ENCODE assay signal across 8 cellular contexts in genomic region chr16:66872524-66872923, GRCh38. TPM values are rescaled to one million over a fixed set of nuclear protein-coding genes. Genes with fewer than 3 reads are reported as not detected.
DNase-seq lines count a peak whose midpoint lies in the region; ATAC-seq and TF ChIP-seq lines count a peak whose summit lies in the region.

No MANE protein-coding gene starts in this region.

- no peak for DNase-seq in HCT116 (ENCODE audit: low read depth, low spot score)
- no peak for DNase-seq in T-cell
- no peak for DNase-seq in fibroblast of the aortic adventitia (ENCODE audit: low read depth)
- DNase-seq in smooth muscle cell (lab: John Stamatoyannopoulos, UW; ENCODE audit: unreplicated experiment): no peak
- no peak for DNase-seq in NCI-H2196 (lab: John Stamatoyannopoulos, UW; ENCODE audit: unreplicated experiment)
- no peak for DNase-seq in Kasumi-1 (lab: John Stamatoyannopoulos, UW)
- no peak for DNase-seq in AG20443 (ENCODE audit: low spot score)
- DNase-seq in activated effector memory CD4-positive, alpha-beta T cell treated with Interleukin-2 at 50 U/mL for 16 hours: no peak

- peak overlapping the region; percentile 74 to 86 for H3K27ac Mint-ChIP-seq in T-cell

- peak overlapping the region; percentile 42 to 57 for H3K4me3 ChIP-seq in HCT116 (replicated peaks in 1 of 2; ENCODE audit: low read depth in 1 of 2, low read length in 2 of 2)
- peak overlapping the region; percentile 61 for H3K4me3 ChIP-seq in fibroblast of the aortic adventitia (ENCODE audit: low read depth, low read length)
- peak overlapping the region; percentile 44 for H3K4me3 ChIP-seq in smooth muscle cell

- H3F3A ChIP-seq in smooth muscle cell (ENCODE audit: low read depth): peaks cover 18% of the 10 kb centered on the region

- H3K9me2 ChIP-seq in HCT116 (ENCODE audit: insufficient read depth): no peaks in the 10 kb centered on the region

- TF ChIP-seq RAD21 in HCT116 (IDR thresholded peaks at IDR 0.05; ENCODE audit: low read depth): no peak

- ATAC-seq in HCT116 (no peak), T-cell (replicated peaks in 1 of 4) (no peak)

- RAD21 ChIA-PET in HCT116 (lab: Charles Lee; ENCODE audit: low non-redundant PET in 1 of 2, low total read pairs in 2 of 2, uncharacterized antibody in 2 of 2, unreplicated experiment in 2 of 2): interaction anchor here (0.5 to 1.6 kb wide), 5 partner anchors 23 to 466 kb away, joined by 3 to 6 read pairs (median 3); partner anchors contain the start of gene NAE1 (in 1 of the 2)

- no peaks in the 10 kb centered on the region for H3K36me3 Mint-ChIP-seq in T-cell

- H3K9me3 ChIP-seq in HCT116 (ENCODE audit: control insufficient read depth in 1 of 2, insufficient read depth in 1 of 2, low read depth in 1 of 2, low read length in 2 of 2) (no peaks in the 10 kb centered on the region), smooth muscle cell (replicated peaks; ENCODE audit: low read depth) (no peaks in the 10 kb centered on the region)

- no peaks in the 10 kb centered on the region for H3K36me3 ChIP-seq in HCT116 (ENCODE audit: control insufficient read depth in 1 of 2, insufficient read depth in 2 of 2, low read length in 2 of 2)
- H3K36me3 ChIP-seq in smooth muscle cell (ENCODE audit: low read depth): no peaks in the 10 kb centered on the region

- POLR2A ChIA-PET in HCT116 (lab: Charles Lee): interaction anchor here (0.8 to 1.6 kb wide), 5 partner anchors 9 to 466 kb away, joined by 3 to 5 read pairs (median 4); partner anchors contain the start of gene NAE1
- POLR2A ChIA-PET in T-cell (lab: Charles Lee): no interaction called here

- CTCF ChIA-PET in HCT116 (lab: Charles Lee) (interaction anchor here (0.7 to 2.6 kb wide), 16 partner anchors 10 to 467 kb away, joined by 3 to 19 read pairs (median 4); partner anchors contain the start of genes CES3 and NAE1), T-cell (lab: Charles Lee) (interaction anchor here in 1 of 2 donors (0.7 to 1.7 kb wide), 6 partner anchors 9 to 1569 kb away, joined by 3 to 16 read pairs (median 4); partner anchors contain the start of gene NAE1)

- H3K9ac ChIP-seq in HCT116 (ENCODE audit: low read length) (peak overlapping the region; percentile 59), smooth muscle cell (ENCODE audit: low read depth) (no peak overlapping the region)

- H2AFZ ChIP-seq in HCT116 (ENCODE audit: low read depth, low read length, poor library complexity, severe bottlenecking) (peak overlapping the region; percentile 28), smooth muscle cell (ENCODE audit: low read depth) (peak overlapping the region; percentile 76)

- H3K4me3 Mint-ChIP-seq in T-cell: peak overlapping the region; percentile 60 to 83 (median 73)

- TF ChIP-seq CTCF in HCT116 (IDR thresholded peaks at IDR 0.05 in 2 of 3, conservative IDR thresholded peaks at IDR 0.05 in 1 of 3; ENCODE audit: borderline replicate concordance in 1 of 3, insufficient read depth in 1 of 3, low read depth in 2 of 3, low read length in 2 of 3) (no peak), fibroblast of the aortic adventitia (IDR thresholded peaks at IDR 0.05; ENCODE audit: insufficient read depth, low read length) (no peak), smooth muscle cell (IDR thresholded peaks at IDR 0.05; ENCODE audit: borderline replicate concordance, insufficient read depth, poor library complexity, severe bottlenecking) (no peak)

- BruUV-seq in HCT116 (replicated peaks; lab: Mats Ljungman, UMichigan): no TSS peak

- peaks cover 21 to 32% (median 23%) of the 10 kb centered on the region in 3 donors for H3K4me1 Mint-ChIP-seq in T-cell

- peak overlapping the region; percentile 87 for H3K4me2 ChIP-seq in HCT116 (ENCODE audit: low read length)
- peak overlapping the region; percentile 84 for H3K4me2 ChIP-seq in smooth muscle cell

- H3K9me3 Mint-ChIP-seq in T-cell: no peaks in the 10 kb centered on the region

- 66% methylated on average over 3 of the region's 3 CpGs for WGBS in smooth muscle cell (ENCODE audit: low lambda C conversion rate)

- no peaks in the 10 kb centered on the region for H4K20me1 ChIP-seq in HCT116 (ENCODE audit: insufficient read depth)
- no peaks in the 10 kb centered on the region for H4K20me1 ChIP-seq in smooth muscle cell (ENCODE audit: low read depth)

- intact Hi-C loops in HCT116 (cut with micrococcal nuclease): loop anchor here (2.0 to 5.0 kb wide), 2 partner anchors 310 to 466 kb away; no protein-coding TSS in a partner anchor

- H3K79me2 ChIP-seq in HCT116 (ENCODE audit: insufficient read depth, low read length): no peaks in the 10 kb centered on the region
- H3K79me2 ChIP-seq in smooth muscle cell (ENCODE audit: low read depth): no peaks in the 10 kb centered on the region

- H3K27ac ChIP-seq in HCT116 (ENCODE audit: low read depth, low read length): peak overlapping the region; percentile 65
- no peak overlapping the region for H3K27ac ChIP-seq in smooth muscle cell (ENCODE audit: low read depth)

- H3K27me3 Mint-ChIP-seq in T-cell: no peaks in the 10 kb centered on the region

- TF ChIP-seq POLR2A in HCT116 (IDR thresholded peaks at IDR 0.05; ENCODE audit: borderline replicate concordance, extremely low read depth, insufficient read depth, insufficient read length): no peak

- H3K27me3 ChIP-seq in HCT116 (ENCODE audit: insufficient read depth, low read length) (no peaks in the 10 kb centered on the region), smooth muscle cell (ENCODE audit: low read depth) (no peaks in the 10 kb centered on the region)

- peaks cover 12 to 27% of the 10 kb centered on the region in 2 experiments for H3K4me1 ChIP-seq in HCT116 (ENCODE audit: control insufficient read depth in 1 of 2, insufficient read depth in 2 of 2, low read length in 2 of 2)
- no peaks in the 10 kb centered on the region for H3K4me1 ChIP-seq in smooth muscle cell (ENCODE audit: low read depth)

TF ChIP-seq in HCT116, 20 proteins besides CTCF, POLR2A, EP300 and RAD21:
- TF ChIP-seq ELF1 (IDR thresholded peaks at IDR 0.05; ENCODE audit: borderline replicate concordance, low read depth) (no peak), ZFX (IDR thresholded peaks at IDR 0.05) (no peak), SP1 (IDR thresholded peaks at IDR 0.05; ENCODE audit: low read depth) (no peak), EZH2 (IDR thresholded peaks at IDR 0.05) (no peak), ATF3 (IDR thresholded peaks at IDR 0.05) (no peak), ZNF274 (IDR thresholded peaks at IDR 0.05; ENCODE audit: low read depth, low read length) (no peak), EGR1 (IDR thresholded peaks at IDR 0.05; ENCODE audit: low read depth) (no peak), TCF7L2 (IDR thresholded peaks at IDR 0.05; ENCODE audit: borderline replicate concordance, extremely low read depth, insufficient read depth, insufficient read length) (no peak), EZH2phosphoT487 (IDR thresholded peaks at IDR 0.05; ENCODE audit: borderline replicate concordance) (no peak), ZBTB33 (IDR thresholded peaks at IDR 0.05; ENCODE audit: extremely low read depth, insufficient replicate concordance, low read length) (no peak)

RNA-seq across cellular contexts. Expression of gene PDP2, which starts 7.8 kb away (rescaled TPM):
- 19.9 TPM for total RNA-seq in HCT116 (2021; ENCODE audit: unreplicated experiment)
- 7.0 and 7.5 TPM in 2 replicates for polyA plus RNA-seq in HCT116 (2012)
- total RNA-seq in T-cell: 10 to 100 TPM in 3 of 5 donors, 1 to 10 TPM in 2; 7.1 to 16.5 (median 12.5) TPM
- total RNA-seq in fibroblast of the aortic adventitia (ENCODE audit: low replicate concordance): 6.2 and 6.5 TPM in 2 replicates
- 3.2 and 5.7 TPM in 2 replicates for total RNA-seq in smooth muscle cell
- 1.1 and 1.5 TPM in 2 replicates for polyA plus RNA-seq in smooth muscle cell

RNA-seq across cellular contexts. Expression of gene CA7, which starts 28.3 kb away (rescaled TPM):
- total RNA-seq in HCT116 (2021; ENCODE audit: unreplicated experiment) (not detected), T-cell (not detected), fibroblast of the aortic adventitia (ENCODE audit: low replicate concordance) (not detected in 2 replicates), smooth muscle cell (not detected in 2 replicates)
- polyA plus RNA-seq in HCT116 (2012): 0.05 and 0.07 TPM in 2 replicates
- not detected in 2 replicates for polyA plus RNA-seq in smooth muscle cell

RNA-seq across cellular contexts. Expression of gene NAE1, which starts 41.7 kb away (rescaled TPM):
- total RNA-seq in HCT116 (2021; ENCODE audit: unreplicated experiment) (123 TPM), T-cell (10 to 100 TPM; 67.8 to 93.2 (median 75.0) TPM), fibroblast of the aortic adventitia (ENCODE audit: low replicate concordance) (48.2 and 71.3 TPM in 2 replicates), smooth muscle cell (68.4 and 70.7 TPM in 2 replicates)
- 39.4 and 46.9 TPM in 2 replicates for polyA plus RNA-seq in HCT116 (2012)
- 55.1 and 59.4 TPM in 2 replicates for polyA plus RNA-seq in smooth muscle cell

RNA-seq across cellular contexts. Expression of gene CDH16, which starts 46.2 kb away (rescaled TPM):
- not detected for total RNA-seq in HCT116 (2021; ENCODE audit: unreplicated experiment)
- not detected in 2 replicates for polyA plus RNA-seq in HCT116 (2012)
- not detected for total RNA-seq in T-cell
- total RNA-seq in fibroblast of the aortic adventitia (ENCODE audit: low replicate concordance): not detected in 2 replicates
- not detected in 2 replicates for total RNA-seq in smooth muscle cell
- not detected in 2 replicates for polyA plus RNA-seq in smooth muscle cell

RNA-seq across cellular contexts. Expression of gene RRAD, which starts 52.8 kb away (rescaled TPM):
- total RNA-seq in HCT116 (2021; ENCODE audit: unreplicated experiment) (2.2 TPM), T-cell (1 to 10 TPM in 1 of 5 donors, under 1 TPM in 3, not detected in 1; 0.28 to 1.1 (median 0.53) TPM), fibroblast of the aortic adventitia (ENCODE audit: low replicate concordance) (0.72 and 3.8 TPM in 2 replicates), smooth muscle cell (7.6 and 11.7 TPM in 2 replicates)
- polyA plus RNA-seq in HCT116 (2012): 2.1 and 2.4 TPM in 2 replicates
- 27.5 and 37.5 TPM in 2 replicates for polyA plus RNA-seq in smooth muscle cell
